ENCODE assay signal across 25 cellular contexts in the genomic region with DNA sequence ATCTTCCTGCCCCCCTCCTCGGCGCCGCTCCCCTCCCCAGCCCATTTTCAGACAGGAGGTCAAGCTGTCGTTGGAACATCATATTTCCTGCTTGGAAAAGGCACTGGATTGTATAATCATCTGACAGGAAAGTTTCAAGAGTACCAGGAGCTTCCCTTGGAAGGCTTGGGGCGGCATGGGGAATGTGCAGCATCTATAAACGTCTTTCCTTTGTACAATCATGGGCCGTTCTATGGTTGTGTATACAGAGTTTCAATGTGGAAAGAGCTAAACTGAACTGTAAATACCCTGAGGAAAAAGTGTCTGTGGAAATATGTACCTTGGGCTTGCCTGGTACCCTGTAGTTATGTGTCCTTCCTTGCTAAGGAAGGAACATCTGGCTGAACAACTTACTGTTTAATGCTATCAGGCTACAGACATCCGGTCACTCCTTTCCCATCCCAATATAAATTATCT.
DNase-seq lines count a peak whose midpoint lies in the region; ATAC-seq and TF ChIP-seq lines count a peak whose summit lies in the region.
"Had no signal": no experiment of that assay in that cellular context is flagged by ENCODE, and none has a peak within 500 bp of the region (broad histone marks: within the 10 kb centered on the region; RNA-seq: fewer than 3 reads in every experiment).

No MANE protein-coding gene starts in this region.

- H3K4me1 ChIP-seq in iPS-20b (ENCODE audit: insufficient read depth, low read length), result peaks cover 35% of the 10 kb centered on the region; the same call in 1 of the 2 replicates
- H3K4me1 ChIP-seq: adrenal gland had no signal

- ATAC-seq in Right ventricle myocardium superior (ENCODE audit: poor library complexity), result peak; percentile 34
- no peak for ATAC-seq in stimulated activated memory B cell treated with anti-CD40 and anti-IgM and Interleukin-4, amounts not matched to agents 10 μg/mL and 1 μg/mL and 100 μg/mL, for 72 hours
- ATAC-seq: HCT116 had no signal

- no peaks in the 10 kb centered on the region for H3K36me3 ChIP-seq in iPS-20b (ENCODE audit: insufficient read depth, low read depth, low read length)
- H3K36me3 ChIP-seq: adrenal gland, brain microvascular endothelial cell had no signal

- H3K9me3 Mint-ChIP-seq in neural crest cell, result no peaks in the 10 kb centered on the region
- H3K9me3 Mint-ChIP-seq in stimulated activated memory B cell treated with anti-CD40 and anti-IgM and Interleukin-4, amounts not matched to agents 10 μg/mL and 1 μg/mL and 100 μg/mL, for 72 hours, result no peaks in the 10 kb centered on the region
- H3K9me3 Mint-ChIP-seq: activated naive CD4-positive, alpha-beta T cell treated with anti-CD3 and anti-CD28 coated beads for 36 hours; activated T-helper 1 cell treated with anti-CD3 and anti-CD28 coated beads, Interleukin-12 subunit alpha, Interleukin-12 subunit beta, Interleukin-2, Interleukin-4 antibody, amounts not matched to agents 30 ng/mL and 10 ng/mL and 1 ng/mL, durations not matched to agents 14 hours and 24 hours and 36 hours had no signal

- H3K4me1 Mint-ChIP-seq in neural crest cell, result peaks cover 78% of the 10 kb centered on the region
- H3K4me1 Mint-ChIP-seq in stimulated activated memory B cell treated with anti-CD40 and anti-IgM and Interleukin-4, amounts not matched to agents 10 μg/mL and 1 μg/mL and 100 μg/mL, for 72 hours, result peaks cover 8% of the 10 kb centered on the region

- no peaks in the 10 kb centered on the region for H3K27me3 Mint-ChIP-seq in neural crest cell (ENCODE audit: low read depth)
- no peaks in the 10 kb centered on the region for H3K27me3 Mint-ChIP-seq in stimulated activated memory B cell treated with anti-CD40 and anti-IgM and Interleukin-4, amounts not matched to agents 10 μg/mL and 1 μg/mL and 100 μg/mL, for 72 hours

- H3K4me3 Mint-ChIP-seq in neural crest cell, result no peak overlapping the region
- H3K4me3 Mint-ChIP-seq in stimulated activated memory B cell treated with anti-CD40 and anti-IgM and Interleukin-4, amounts not matched to agents 10 μg/mL and 1 μg/mL and 100 μg/mL, for 72 hours, result no peak overlapping the region
- H3K4me3 Mint-ChIP-seq: activated naive CD4-positive, alpha-beta T cell treated with anti-CD3 and anti-CD28 coated beads for 36 hours; activated T-helper 1 cell treated with anti-CD3 and anti-CD28 coated beads, Interleukin-12 subunit alpha, Interleukin-12 subunit beta, Interleukin-2, Interleukin-4 antibody, amounts not matched to agents 30 ng/mL and 10 ng/mL and 1 ng/mL, durations not matched to agents 14 hours and 24 hours and 36 hours had no signal

- H3K36me3 Mint-ChIP-seq in neural crest cell (ENCODE audit: low read depth), result no peaks in the 10 kb centered on the region
- H3K36me3 Mint-ChIP-seq in stimulated activated memory B cell treated with anti-CD40 and anti-IgM and Interleukin-4, amounts not matched to agents 10 μg/mL and 1 μg/mL and 100 μg/mL, for 72 hours, result no peaks in the 10 kb centered on the region

- no peak for TF ChIP-seq CTCF in neural crest cell (conservative IDR thresholded peaks at IDR 0.05)

- peak overlapping the region; percentile 16 for H3K27ac ChIP-seq in iPS-20b (ENCODE audit: low read length)
- H3K27ac ChIP-seq: brain microvascular endothelial cell, KMS-11 had no signal

- H3K27me3 ChIP-seq in iPS-20b (ENCODE audit: insufficient read depth, low read length), result no peaks in the 10 kb centered on the region
- H3K27me3 ChIP-seq: adrenal gland, brain microvascular endothelial cell had no signal

- no peak for DNase-seq in Right ventricle myocardium superior
- no peak for DNase-seq in cardiac septum (ENCODE audit: low spot score)
- DNase-seq in neural crest cell (ENCODE audit: low read depth, low spot score), result no peak
- DNase-seq in NCI-H82 (lab: John Stamatoyannopoulos, UW), result no peak
- DNase-seq in NCI-H1436 (lab: John Stamatoyannopoulos, UW), result no peak
- no peak for DNase-seq in midbrain (lab: John Stamatoyannopoulos, UW)
- DNase-seq: activated CD4-positive, alpha-beta T cell treated with anti-CD3 and anti-CD28 coated beads, Interleukin-2, amount 50 U/mL, for 48 hours; activated naive CD4-positive, alpha-beta T cell treated with anti-CD3 and anti-CD28 coated beads for 36 hours; brain microvascular endothelial cell; DND-41; effector CD4-positive, alpha-beta T cell; MM.1S; NCI-H146; NCI-H2107; NCI-H446 treated with DMSO at 0.1 percent for 48 hours; nucleus accumbens; RPMI8226; stimulated activated CD4-positive, alpha-beta T cell treated with anti-CD3 and anti-CD28 coated beads, Interleukin-1b, Interleukin-23, amount 100 ng/mL, for 48 hours had no signal

- no peaks in the 10 kb centered on the region for H3K9me3 ChIP-seq in iPS-20b (ENCODE audit: insufficient read depth, low read depth, low read length)
- H3K9me3 ChIP-seq: adrenal gland had no signal

- H3K27ac Mint-ChIP-seq in neural crest cell (ENCODE audit: unreplicated experiment), result peak overlapping the region; percentile 93
- no peak overlapping the region for H3K27ac Mint-ChIP-seq in stimulated activated memory B cell treated with anti-CD40 and anti-IgM and Interleukin-4, amounts not matched to agents 10 μg/mL and 1 μg/mL and 100 μg/mL, for 72 hours
- H3K27ac Mint-ChIP-seq: activated naive CD4-positive, alpha-beta T cell treated with anti-CD3 and anti-CD28 coated beads for 36 hours; activated T-helper 1 cell treated with anti-CD3 and anti-CD28 coated beads, Interleukin-12 subunit alpha, Interleukin-12 subunit beta, Interleukin-2, Interleukin-4 antibody, amounts not matched to agents 30 ng/mL and 10 ng/mL and 1 ng/mL, durations not matched to agents 14 hours and 24 hours and 36 hours had no signal

- intact Hi-C loops in Right ventricle myocardium superior (cut with DNase I) (no loop called here), cardiac septum (cut with DNase I) (no loop called here)

- H3K4me3 ChIP-seq in iPS-20b (ENCODE audit: low read length), result no peak overlapping the region
- H3K4me3 ChIP-seq: adrenal gland, skin epidermis had no signal

- peak overlapping the region; percentile 44; the same call in 1 of the 2 replicates for H3K9ac ChIP-seq in iPS-20b (ENCODE audit: low read depth, low read length)
- H3K9ac ChIP-seq: KMS-11 had no signal
